Comparison of ENCODE assay signal across 8 cellular contexts in genomic region chr4:189722324-189723003, GRCh38.
DNase-seq lines count a peak whose midpoint lies in the region; TF ChIP-seq lines count a peak whose summit lies in the region.
"Not testable (repeated sequence)": the region's sequence is repeated elsewhere in the genome, so short reads cannot be mapped to it uniquely, and the experiment has no call there.

No MANE protein-coding gene starts in this region.

- WGBS in H9 (ENCODE audit: extremely low coverage, insufficient read length, low lambda C conversion rate): no CpG with 5 or more reads among the region's 23 CpGs
- 40% methylated on average over 11 of the region's 23 CpGs for WGBS in mammary epithelial cell (ENCODE audit: low coverage, missing lambda C conversion rate)
- WGBS in mesenchymal stem cell: 57% methylated on average over 12 of the region's 23 CpGs

- H3K4ac ChIP-seq in H9 (ENCODE audit: low read depth, low read length); mesenchymal stem cell (ENCODE audit: low read depth in 1 of 2, low read length in 2 of 2): not testable (repeated sequence)

- H2BK5ac ChIP-seq in H9 (ENCODE audit: insufficient read length, low read length); mesenchymal stem cell (ENCODE audit: low read depth, low read length, poor library complexity, severe bottlenecking): not testable (repeated sequence)

- intact Hi-C loops in mammary epithelial cell (cut with micrococcal nuclease): not testable (repeated sequence)

- H3K4me1 Mint-ChIP-seq in H9: not testable (repeated sequence)

- dilution Hi-C loops in mammary epithelial cell (cut with HindIII; ENCODE audit: low sequenced_read_pairs): not testable (repeated sequence)

- not testable (repeated sequence) for H3K27me3 Mint-ChIP-seq in H9 (ENCODE audit: low read depth)

- not testable (repeated sequence) for H3K23ac ChIP-seq in H9 (ENCODE audit: insufficient read length, low read depth, low read length); mesenchymal stem cell (ENCODE audit: low read length in 2 of 2)

- not testable (repeated sequence) for H3K23me2 ChIP-seq in H9 (ENCODE audit: insufficient read length, low read depth, low read length, poor library complexity, severe bottlenecking)

- not testable (repeated sequence) for H2BK20ac ChIP-seq in H9 (ENCODE audit: low read depth, low read length, poor library complexity, severe bottlenecking)

- not testable (repeated sequence) for H3K27ac ChIP-seq in H9 (ENCODE audit: insufficient read length, low read depth, low read length); mammary epithelial cell (ENCODE audit: insufficient read depth, low read depth, low read length); mesenchymal stem cell (ENCODE audit: low read length, poor library complexity, severe bottlenecking)

- H2AFZ ChIP-seq in H9 (ENCODE audit: low read length); mesenchymal stem cell (ENCODE audit: low read depth, low read length): not testable (repeated sequence)
- H2AFZ ChIP-seq in mammary epithelial cell (ENCODE audit: low read depth, low read length): peak overlapping the region; percentile 85

- H2BK12ac ChIP-seq in H9 (ENCODE audit: insufficient read length, low read depth, low read length); mesenchymal stem cell (ENCODE audit: low read length in 2 of 2): not testable (repeated sequence)

- H3K4me3 Mint-ChIP-seq in H9: not testable (repeated sequence)

- H3K9ac ChIP-seq in H9 (ENCODE audit: extremely low read depth, insufficient read length, low read length); mesenchymal stem cell (ENCODE audit: low read length): not testable (repeated sequence)
- H3K9ac ChIP-seq in mammary epithelial cell (ENCODE audit: insufficient read depth, low read length): peak overlapping the region; percentile 4

- DNase-seq in AG20443 (ENCODE audit: low spot score) (peak; percentile 28), H9 (peak; percentile 66), NCI-H2227 (lab: John Stamatoyannopoulos, UW; ENCODE audit: unreplicated experiment) (peak; percentile 86), SK-MEL-5 (ENCODE audit: low read depth, low spot score) (peak; percentile 88), foreskin melanocyte (peak; percentile 22), mesenchymal stem cell (peak; percentile 6), smooth muscle cell of the brain vasculature (ENCODE audit: low read depth, low spot score) (peak; percentile 51)
- DNase-seq in mammary epithelial cell: not testable (repeated sequence)

- H3K9me3 ChIP-seq in H9 (ENCODE audit: control insufficient read depth, low read depth, low read length); mammary epithelial cell (replicated peaks; ENCODE audit: insufficient read depth, low read length); mesenchymal stem cell (ENCODE audit: control insufficient read depth, low read length): not testable (repeated sequence)

- not testable (repeated sequence) for H3K36me3 Mint-ChIP-seq in H9 (ENCODE audit: insufficient read depth in 1 of 3, low read depth in 3 of 3)

- not testable (repeated sequence) for H2AK5ac ChIP-seq in H9 (ENCODE audit: insufficient read length, low read length); mesenchymal stem cell (ENCODE audit: low read length, severe bottlenecking)

- not testable (repeated sequence) for H4K5ac ChIP-seq in H9 (ENCODE audit: insufficient read length, low read depth, low read length)

- H4K20me1 ChIP-seq in H9 (ENCODE audit: control insufficient read depth, insufficient read depth, insufficient read length); mammary epithelial cell (ENCODE audit: insufficient read depth, low read length): not testable (repeated sequence)

- not testable (repeated sequence) for H3K4me1 ChIP-seq in H9 (ENCODE audit: insufficient read depth, low read length); mammary epithelial cell (ENCODE audit: insufficient read depth, low read length); mesenchymal stem cell (ENCODE audit: control insufficient read depth, insufficient read depth, low read depth, low read length)

- H3K36me3 ChIP-seq in mammary epithelial cell (ENCODE audit: insufficient read depth, low read length); mesenchymal stem cell (ENCODE audit: control insufficient read depth in 1 of 2, insufficient read depth in 2 of 2, low read depth in 1 of 2, low read length in 2 of 2): not testable (repeated sequence)

- not testable (repeated sequence) for H2BK120ac ChIP-seq in H9 (ENCODE audit: low read depth, low read length, poor library complexity, severe bottlenecking); mesenchymal stem cell (ENCODE audit: low read depth, low read length)

- not testable (repeated sequence) for TF ChIP-seq CTCF in H9 (conservative IDR thresholded peaks at IDR 0.05); mammary epithelial cell (conservative IDR thresholded peaks at IDR 0.05 in 1 of 2, IDR thresholded peaks at IDR 0.05 in 1 of 2; ENCODE audit: extremely low read depth in 1 of 2, insufficient read depth in 1 of 2, low read depth in 1 of 2, low read length in 2 of 2)

- not testable (repeated sequence) for H3K56ac ChIP-seq in H9 (ENCODE audit: insufficient read length, low read depth, low read length)

- H3K9me3 Mint-ChIP-seq in H9: peaks cover 51 to 80% of the 10 kb centered on the region in 2 experiments

- not testable (repeated sequence) for BruUV-seq in mammary epithelial cell (replicated peaks; lab: Mats Ljungman, UMichigan)

- not testable (repeated sequence) for H3K14ac ChIP-seq in H9 (ENCODE audit: insufficient read depth, low read length); mesenchymal stem cell (ENCODE audit: low read length in 2 of 2)

- H3K18ac ChIP-seq in H9 (ENCODE audit: insufficient read length, low read depth, low read length); mesenchymal stem cell (ENCODE audit: low read depth in 1 of 2, low read length in 2 of 2): not testable (repeated sequence)

- not testable (repeated sequence) for H3K4me2 ChIP-seq in H9 (ENCODE audit: insufficient read depth, insufficient read length, low read length); mesenchymal stem cell (ENCODE audit: low read length, poor library complexity, severe bottlenecking)
- peak overlapping the region; percentile 53 for H3K4me2 ChIP-seq in mammary epithelial cell (ENCODE audit: insufficient read depth, low read depth, low read length)

- H3K79me1 ChIP-seq in H9 (ENCODE audit: insufficient read depth, low read depth, low read length, poor library complexity, severe bottlenecking); mesenchymal stem cell (replicated peaks; ENCODE audit: low read length, poor library complexity, severe bottlenecking): not testable (repeated sequence)

- not testable (repeated sequence) for H3K79me2 ChIP-seq in H9 (ENCODE audit: insufficient read depth, low read length)
- peaks cover 18% of the 10 kb centered on the region for H3K79me2 ChIP-seq in mammary epithelial cell (ENCODE audit: insufficient read depth, low read length)

- in situ Hi-C loops in SK-MEL-5 (cut with HindIII; ENCODE audit: low pct_unique_long_range_greater_than_20kb, low sequenced_read_pairs); mammary epithelial cell (cut with MboI; ENCODE audit: low sequenced_read_pairs in 2 of 2): not testable (repeated sequence)

- H4K91ac ChIP-seq in H9 (ENCODE audit: insufficient read length, low read depth, low read length); mesenchymal stem cell (ENCODE audit: low read length): not testable (repeated sequence)

- not testable (repeated sequence) for H3K27me3 ChIP-seq in H9 (ENCODE audit: insufficient read depth, low read length); mammary epithelial cell (ENCODE audit: insufficient read depth, low read length); mesenchymal stem cell (ENCODE audit: control insufficient read depth in 1 of 2, insufficient read depth in 1 of 2, low read length in 2 of 2)

- H2BK15ac ChIP-seq in H9 (ENCODE audit: low read depth, low read length); mesenchymal stem cell (ENCODE audit: low read depth, poor library complexity, severe bottlenecking): not testable (repeated sequence)

- CTCF ChIA-PET in mammary epithelial cell (lab: Charles Lee; ENCODE audit: low non-redundant PET): not testable (repeated sequence)

- H3K27ac Mint-ChIP-seq in H9: not testable (repeated sequence)

- H3T11ph ChIP-seq in H9 (ENCODE audit: low read length): not testable (repeated sequence)

- H4K8ac ChIP-seq in H9 (replicated peaks; ENCODE audit: insufficient read length, low read depth, low read length); mesenchymal stem cell (ENCODE audit: low read length): not testable (repeated sequence)

- H3K4me3 ChIP-seq in mammary epithelial cell (replicated peaks in 1 of 3; ENCODE audit: insufficient read depth in 1 of 3, low read depth in 2 of 3, low read length in 3 of 3): peak overlapping the region in 2 of 3 experiments; percentile 45 to 59
- not testable (repeated sequence) for H3K4me3 ChIP-seq in mesenchymal stem cell (ENCODE audit: insufficient read depth in 1 of 2, low read depth in 1 of 2, low read length in 2 of 2)
